Comparison of ENCODE assay signal across 12 cellular contexts in genomic region chr7:130393095-130393494, GRCh38. TPM values are rescaled to one million over a fixed set of nuclear protein-coding genes. Genes with fewer than 3 reads are reported as not detected.
A peak's percentile ranks its signal among the peaks of the same experiment; 100 is the strongest.
DNase-seq lines count a peak whose midpoint lies in the region; ATAC-seq and TF ChIP-seq lines count a peak whose summit lies in the region.
"Had no signal": no experiment of that assay in that cellular context is flagged by ENCODE, and none has a peak within 500 bp of the region (broad histone marks: within the 10 kb centered on the region; RNA-seq: fewer than 3 reads in every experiment).

No MANE protein-coding gene starts in this region.

- H3K27me3 ChIP-seq in MM.1S (replicated peaks; ENCODE audit: insufficient read depth, low read length): no peaks in the 10 kb centered on the region

- H3K9me3 Mint-ChIP-seq in natural killer cell: no peaks in the 10 kb centered on the region

- no peaks in the 10 kb centered on the region for H3K79me2 ChIP-seq in MM.1S (ENCODE audit: low read length)

- no peaks in the 10 kb centered on the region for H3F3A ChIP-seq in MM.1S (ENCODE audit: insufficient read depth, low read length)

- no peak overlapping the region for H3K27ac ChIP-seq in MM.1S (ENCODE audit: low read length)

- no peak overlapping the region for H2AFZ ChIP-seq in MM.1S (ENCODE audit: low read length)

- H3K27ac Mint-ChIP-seq in natural killer cell: peak overlapping the region; percentile 82 to 83

- H3K9ac ChIP-seq in MM.1S (ENCODE audit: low read length): no peak overlapping the region

- H3K36me3 ChIP-seq in MM.1S (replicated peaks; ENCODE audit: insufficient read depth, low read length): no peaks in the 10 kb centered on the region

- TF ChIP-seq CTCF in fibroblast of pulmonary artery (IDR thresholded peaks at IDR 0.05; ENCODE audit: low read length, missing control alignments) (no peak), natural killer cell (IDR thresholded peaks at IDR 0.05) (no peak), MM.1S (IDR thresholded peaks at IDR 0.05; ENCODE audit: low read length) (no peak)

- H3K4me2 ChIP-seq in MM.1S (ENCODE audit: low read depth, low read length): no peak overlapping the region

- H3K4me1 Mint-ChIP-seq in natural killer cell: peaks cover 23 to 24% of the 10 kb centered on the region in 2 donors

- intact Hi-C loops in natural killer cell (cut with micrococcal nuclease): no loop called here

- H3K4me1 ChIP-seq in MM.1S (ENCODE audit: low read length): no peaks in the 10 kb centered on the region

- DNase-seq in Ammon's horn (ENCODE audit: low spot score) (peak; percentile 12), NCI-H446 treated with DMSO at 0.1 percent for 48 hours (lab: John Stamatoyannopoulos, UW) (peak; percentile 62), fibroblast of pulmonary artery (ENCODE audit: low read depth) (peak; percentile 71), natural killer cell (no peak), GM19240 (ENCODE audit: insufficient read length, low spot score) (no peak), MM.1S (no peak)
- DNase-seq: midbrain, NCI-H1436, T1000 had no signal

- no peaks in the 10 kb centered on the region for H3K9me2 ChIP-seq in MM.1S (replicated peaks; ENCODE audit: insufficient read depth, low read length)

- no peak overlapping the region for H3K4me3 ChIP-seq in fibroblast of pulmonary artery (replicated peaks; ENCODE audit: low read depth, low read length)
- H3K4me3 ChIP-seq in MM.1S (ENCODE audit: low read length): no peak overlapping the region

- H3K36me3 Mint-ChIP-seq in natural killer cell: no peaks in the 10 kb centered on the region

- ATAC-seq in natural killer cell (no peak), GM19328 (IDR thresholded peaks at IDR 0.05; ENCODE audit: unreplicated experiment) (no peak), HG03565 (IDR thresholded peaks at IDR 0.05; ENCODE audit: unreplicated experiment) (no peak)

- no peaks in the 10 kb centered on the region for H4K20me1 ChIP-seq in MM.1S (ENCODE audit: insufficient read depth, low read length)

- H3K27me3 Mint-ChIP-seq in natural killer cell (ENCODE audit: low read depth in 2 of 2): no peaks in the 10 kb centered on the region

- no peak overlapping the region for H3K4me3 Mint-ChIP-seq in natural killer cell

- no peaks in the 10 kb centered on the region for H3K9me3 ChIP-seq in MM.1S (replicated peaks; ENCODE audit: insufficient read depth, low read length)

RNA-seq across cellular contexts. Expression of gene CPA1, which starts 12.8 kb away (rescaled TPM):
- total RNA-seq in natural killer cell: not detected
- total RNA-seq: glomerular endothelial cell had no signal

RNA-seq across cellular contexts. Expression of gene CEP41, which starts 47.7 kb away (rescaled TPM):
- total RNA-seq in natural killer cell: 10 to 100 TPM in 2 of 3 donors, 1 to 10 TPM in 1; 8.7 to 14.2 (median 11.2) TPM

RNA-seq across cellular contexts. Expression of gene CPA5, which starts 48.5 kb away (rescaled TPM):
- total RNA-seq in natural killer cell: not detected
- total RNA-seq: glomerular endothelial cell had no signal

Comparison
In these comparisons a context has a peak if more than half of its experiments do, and no peak if none do; other contexts are left out.
1. DNase-seq: peak in Ammon's horn (single experiment), NCI-H446 treated with DMSO at 0.1 percent for 48 hours (single experiment) and fibroblast of pulmonary artery (single experiment); none in natural killer cell (single experiment), GM19240 (single experiment) and MM.1S (single experiment).